In the genomic region with DNA sequence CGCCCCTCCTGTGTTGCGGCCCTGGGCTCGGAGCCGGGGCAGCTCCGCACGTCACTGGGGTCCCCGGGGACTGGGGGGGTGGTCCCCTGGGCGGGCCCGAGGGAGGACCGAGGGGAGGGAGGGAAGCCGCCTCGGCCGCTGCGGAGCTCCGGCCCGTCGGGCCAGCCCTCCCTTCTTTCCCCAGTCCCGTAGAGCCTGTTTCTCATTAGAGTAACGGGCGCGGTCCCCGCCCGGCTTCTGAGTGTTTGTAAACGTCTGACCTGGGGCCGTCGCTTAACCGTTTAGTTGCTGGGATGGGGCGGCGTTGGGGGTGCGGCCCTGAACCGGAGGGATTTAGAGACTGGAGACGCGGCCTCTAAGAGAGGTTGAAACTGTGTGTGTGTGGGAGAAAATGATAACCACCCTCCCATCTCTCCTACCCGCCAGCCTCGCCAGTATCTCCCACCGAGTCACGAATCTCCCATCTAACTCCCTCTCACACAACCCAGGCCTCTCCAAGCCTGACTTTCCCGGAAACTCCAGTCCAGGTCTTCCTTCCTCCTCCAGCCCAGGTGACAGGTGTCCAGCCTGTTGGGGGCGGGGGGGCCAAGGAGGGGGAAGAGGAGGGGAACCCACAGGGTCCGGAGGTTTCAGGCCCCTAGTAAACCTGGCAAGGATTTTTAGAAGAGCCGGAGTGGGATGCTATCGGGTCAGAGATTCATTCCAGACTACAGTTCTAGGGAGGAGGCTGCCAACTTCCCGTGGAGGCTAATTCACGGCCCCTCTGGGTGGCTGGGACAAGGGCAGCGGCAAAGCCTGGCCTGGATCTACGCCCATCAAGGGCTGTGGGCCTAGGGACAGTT, we compare ENCODE assay signal across 8 cellular contexts. TPM values are rescaled to one million over a fixed set of nuclear protein-coding genes. Genes with fewer than 3 reads are reported as not detected.
DNase-seq lines count a peak whose midpoint lies in the region; ATAC-seq and TF ChIP-seq lines count a peak whose summit lies in the region.

No MANE protein-coding gene starts in this region.

- H3K27me3 ChIP-seq in heart left ventricle: peaks cover 0 to 37% (median 6%) of the 10 kb centered on the region in 9 donors

- H3K36me3 Mint-ChIP-seq in osteocyte (ENCODE audit: unreplicated experiment): peaks cover 6% of the 10 kb centered on the region

- H3K27ac Mint-ChIP-seq in osteocyte (ENCODE audit: unreplicated experiment): peak overlapping the region; percentile 100

- H3K27me3 Mint-ChIP-seq in osteocyte (ENCODE audit: unreplicated experiment): no peaks in the 10 kb centered on the region

- H3K27ac ChIP-seq in angular gyrus (ENCODE audit: low read depth, low read length): peak overlapping the region; percentile 73
- peak overlapping the region; percentile 77 to 99 (median 90) for H3K27ac ChIP-seq in heart left ventricle

- peaks cover 0 to 42% (median 20%) of the 10 kb centered on the region in 12 donors for H3K4me1 ChIP-seq in heart left ventricle

- peak overlapping the region; percentile 21 to 81 (median 57) for H3K4me3 ChIP-seq in heart left ventricle

- H3K9me3 ChIP-seq in heart left ventricle: no peaks in the 10 kb centered on the region

- intact Hi-C loops in heart left ventricle (cut with DNase I): loop anchor here in 9 of 10 donors (1.0 to 5.0 kb wide), 10 partner anchors 31 to 65 kb away; partner anchors contain the start of genes ADCY4 (in 4 of the 9), NYNRIN (in 2 of the 9), CBLN3 (in 1 of the 9) and KHNYN (in 1 of the 9)

- no peaks in the 10 kb centered on the region for H3K9me3 Mint-ChIP-seq in osteocyte (ENCODE audit: unreplicated experiment)

- ATAC-seq in GM19372 (IDR thresholded peaks at IDR 0.05; ENCODE audit: low read depth, unreplicated experiment) (peak; percentile 53), HG03378 (IDR thresholded peaks at IDR 0.05; ENCODE audit: unreplicated experiment) (peak; percentile 32), heart left ventricle (peak; percentile 77 to 90 (median 82))

- WGBS in heart left ventricle, 4 donors: 1 to 3% (median 2%) methylated on average over 39 to 46 of the region's 46 CpGs

- no peaks in the 10 kb centered on the region for H3K36me3 ChIP-seq in heart left ventricle

- peak overlapping the region; percentile 95 for H3K4me3 Mint-ChIP-seq in osteocyte (ENCODE audit: unreplicated experiment)

- peaks cover 43% of the 10 kb centered on the region for H3K4me1 Mint-ChIP-seq in osteocyte (ENCODE audit: unreplicated experiment)

- peak in 1 of 2 donors; percentile 67 for TF ChIP-seq POLR2A in heart left ventricle (IDR thresholded peaks at IDR 0.05)

- TF ChIP-seq CTCF in heart left ventricle (IDR thresholded peaks at IDR 0.05) (no peak), osteocyte (IDR thresholded peaks at IDR 0.05) (no peak)

- DNase-seq in DMS153 (lab: John Stamatoyannopoulos, UW): peak; percentile 97
- DNase-seq in NCI-H524 (lab: John Stamatoyannopoulos, UW): peak; percentile 100
- peak; percentile 90 to 96 (median 91) for DNase-seq in heart left ventricle
- DNase-seq in osteocyte (ENCODE audit: extremely low spot score, unreplicated experiment): peak; percentile 99
- DNase-seq in activated gamma-delta T cell (lab: John Stamatoyannopoulos, UW): no peak

RNA-seq across cellular contexts. Expression of gene NFATC4, which starts 1.1 kb away (rescaled TPM):
- total RNA-seq in heart left ventricle: 10 to 100 TPM in 7 of 9 donors, 1 to 10 TPM in 2; 6.5 to 19.1 (median 11.7) TPM
- polyA plus RNA-seq in heart left ventricle: 10 to 100 TPM; 12.5 to 23.0 TPM
- total RNA-seq in osteocyte: 197 and 223 TPM in 2 replicates

RNA-seq across cellular contexts. Expression of gene RIPK3, which starts 27.1 kb away (rescaled TPM):
- total RNA-seq in heart left ventricle (10 to 100 TPM in 1 of 9 donors, 1 to 10 TPM in 6, under 1 TPM in 2; 0.75 to 10.5 (median 3.0) TPM), osteocyte (0.78 and 1.3 TPM in 2 replicates)
- polyA plus RNA-seq in heart left ventricle: 1 to 10 TPM; 4.0 to 4.4 TPM

RNA-seq across cellular contexts. Expression of gene NYNRIN, which starts 31.9 kb away (rescaled TPM):
- total RNA-seq in heart left ventricle (10 to 100 TPM in 1 of 9 donors, 1 to 10 TPM in 8; 3.7 to 10.0 (median 7.5) TPM), osteocyte (39.6 and 40.2 TPM in 2 replicates)
- 1 to 10 TPM; 3.6 to 6.7 TPM for polyA plus RNA-seq in heart left ventricle

RNA-seq across cellular contexts. Expression of gene ADCY4, which starts 32.0 kb away (rescaled TPM):
- total RNA-seq in heart left ventricle: 10 to 100 TPM; 20.7 to 47.5 (median 27.5) TPM
- polyA plus RNA-seq in heart left ventricle: 10 to 100 TPM; 21.9 to 40.4 TPM
- total RNA-seq in osteocyte: 25.3 and 26.5 TPM in 2 replicates

RNA-seq across cellular contexts. Expression of gene LTB4R, which starts 55.6 kb away (rescaled TPM):
- total RNA-seq in heart left ventricle (1 to 10 TPM in 8 of 9 donors, under 1 TPM in 1; 0.92 to 8.8 (median 1.7) TPM), osteocyte (10.0 and 11.3 TPM in 2 replicates)
- 1 to 10 TPM; 1.2 to 2.2 TPM for polyA plus RNA-seq in heart left ventricle

Comparison
In these comparisons a context has a peak if more than half of its experiments do, and no peak if none do; other contexts are left out.
1. ATAC-seq: peak in every context shown above with its lines; median percentile 82 in heart left ventricle; 53 in GM19372; 32 in HG03378.